Comparison of ENCODE assay signal across 28 cellular contexts in genomic region chr15:40495516-40495915, GRCh38.
"Had no signal": no experiment of that assay in that cellular context is flagged by ENCODE, and none has a peak within 500 bp of the region (broad histone marks: within the 10 kb centered on the region; RNA-seq: fewer than 3 reads in every experiment).

No MANE protein-coding gene starts in this region.

- H3K27me3 ChIP-seq: left lung, ovary, right atrium auricular region, right lobe of liver, stomach, testis, thyroid gland, upper lobe of left lung, vagina had no signal

- H3K9me3 Mint-ChIP-seq: immature natural killer cell; naive B cell; natural killer cell; nephron progenitor cell; stimulated activated naive B cell treated with anti-CD40 and anti-IgM and Interleukin-4, amounts not matched to agents 10 μg/mL and 1 μg/mL and 100 μg/mL, for 72 hours had no signal

- H3K27ac ChIP-seq: left lung, lower lobe of right lung, ovary, right atrium auricular region, right lobe of liver, stomach, testis, thyroid gland, transverse colon, upper lobe of left lung, vagina had no signal

- H3K4me1 Mint-ChIP-seq: immature natural killer cell, naive B cell had no signal

- ATAC-seq: left colon; left lung; lower lobe of right lung; natural killer cell; right lobe of liver; stimulated activated naive B cell treated with anti-CD40 and anti-IgM and Interleukin-4, amounts not matched to agents 10 μg/mL and 1 μg/mL and 100 μg/mL, for 72 hours; stimulated activated naive CD8-positive, alpha-beta T cell treated with anti-CD3 and anti-CD28 coated beads, Interleukin-15, Interleukin-2, amounts not matched to agents 100 U/mL and 50 U/mL, for 24 hours had no signal

- DNase-seq: hypothalamus; immature natural killer cell; kidney; left colon; left lung; lower lobe of right lung; mammary epithelial cell; mesenchymal stem cell; naive B cell; natural killer cell; nephron progenitor cell; ovary; right lobe of liver; stimulated activated CD4-positive, alpha-beta T cell treated with anti-CD3 and anti-CD28 coated beads, Interleukin-1b, Interleukin-23, amount 100 ng/mL, for 48 hours; stimulated activated CD4-positive, alpha-beta T cell treated with anti-CD3 and anti-CD28 coated beads, Interleukin-2, amount 100 ng/mL, for 48 hours; stimulated activated CD4-positive, alpha-beta T cell treated with anti-CD3 and anti-CD28 coated beads, Interleukin-4, amount 100 ng/mL, for 4 hours; stimulated activated CD8-positive, alpha-beta memory T cell treated with anti-CD3 and anti-CD28 coated beads, Interleukin-4, amount 100 ng/mL, for 48 hours; stimulated activated naive B cell treated with anti-CD40 and anti-IgM and Interleukin-4, amounts not matched to agents 10 μg/mL and 1 μg/mL and 100 μg/mL, for 72 hours; stimulated activated naive CD8-positive, alpha-beta T cell treated with anti-CD3 and anti-CD28 coated beads, Interleukin-15, Interleukin-2, amounts not matched to agents 100 U/mL and 50 U/mL, for 24 hours; stomach; testis; thyroid gland; transverse colon; upper lobe of left lung had no signal

- H3K9me3 ChIP-seq: left lung, lower lobe of right lung, ovary, right atrium auricular region, right lobe of liver, stomach, testis, thyroid gland, transverse colon, upper lobe of left lung, vagina had no signal

- H3K27ac Mint-ChIP-seq: immature natural killer cell; natural killer cell; nephron progenitor cell; progenitor cell of endocrine pancreas; stimulated activated naive B cell treated with anti-CD40 and anti-IgM and Interleukin-4, amounts not matched to agents 10 μg/mL and 1 μg/mL and 100 μg/mL, for 72 hours had no signal

- H3K4me2 ChIP-seq: smooth muscle cell had no signal

- H3K4me3 Mint-ChIP-seq: immature natural killer cell; natural killer cell; nephron progenitor cell; stimulated activated naive B cell treated with anti-CD40 and anti-IgM and Interleukin-4, amounts not matched to agents 10 μg/mL and 1 μg/mL and 100 μg/mL, for 72 hours had no signal

- H3K4me3 ChIP-seq: left lung, lower lobe of right lung, ovary, right atrium auricular region, right lobe of liver, smooth muscle cell, stomach, testis, thyroid gland, transverse colon, upper lobe of left lung, vagina had no signal

- H3K36me3 Mint-ChIP-seq: immature natural killer cell; naive B cell; natural killer cell; stimulated activated naive B cell treated with anti-CD40 and anti-IgM and Interleukin-4, amounts not matched to agents 10 μg/mL and 1 μg/mL and 100 μg/mL, for 72 hours had no signal

- H3K4me1 ChIP-seq: left lung, lower lobe of right lung, right atrium auricular region, right lobe of liver, stomach, testis, thyroid gland, transverse colon, upper lobe of left lung, vagina had no signal

- H3K36me3 ChIP-seq: left lung, lower lobe of right lung, ovary, right atrium auricular region, right lobe of liver, stomach, thyroid gland, transverse colon, upper lobe of left lung, vagina had no signal
